ENCODE assay signal across 8 cellular contexts in the genomic region with DNA sequence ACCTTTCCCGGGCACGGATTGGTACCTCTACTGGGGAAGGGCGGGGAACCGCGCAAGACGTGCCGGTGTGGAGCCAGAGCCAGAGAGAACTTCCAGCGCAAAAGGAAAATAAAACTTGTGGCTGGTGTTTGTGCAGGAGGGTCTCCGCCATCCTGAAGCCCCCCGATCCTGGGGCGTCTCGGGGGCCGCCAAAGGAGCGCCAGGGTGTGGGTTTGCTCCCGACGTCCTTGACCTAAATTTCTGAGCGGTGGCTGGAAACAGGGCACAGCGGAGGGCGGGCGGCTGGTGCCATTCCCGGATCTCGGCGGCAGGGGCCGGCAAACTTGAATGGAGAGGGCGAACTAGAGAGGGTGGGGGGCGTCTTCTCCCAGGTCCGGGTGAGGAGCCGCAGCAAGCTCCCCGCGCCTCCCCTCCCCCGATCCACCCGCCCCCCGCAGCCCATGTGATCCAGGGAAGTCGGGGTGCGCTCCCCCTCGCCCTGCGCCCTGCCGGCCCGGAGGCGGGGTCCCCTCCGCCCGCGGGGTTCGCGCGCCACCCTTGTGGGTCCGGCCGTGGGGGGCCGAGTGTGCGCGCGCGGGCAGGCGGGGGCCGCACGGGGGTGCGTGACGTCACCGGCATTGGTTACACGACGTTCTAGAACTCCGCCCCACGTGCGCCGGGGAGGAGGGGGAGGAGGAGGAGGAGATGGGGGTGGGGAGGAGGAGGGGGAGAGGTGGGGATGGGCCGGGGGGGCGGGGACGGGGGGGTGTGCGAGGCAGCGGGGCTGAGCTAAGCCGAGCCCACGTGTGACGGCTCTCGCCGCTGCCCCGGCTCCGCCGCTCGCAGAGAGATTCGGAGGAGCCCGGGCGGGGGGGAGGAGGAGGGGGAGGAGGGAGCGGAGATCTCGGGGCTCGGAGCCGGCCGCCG. TPM values are rescaled to one million over a fixed set of nuclear protein-coding genes. Genes with fewer than 3 reads are reported as not detected.
DNase-seq lines count a peak whose midpoint lies in the region; ATAC-seq lines count a peak whose summit lies in the region.

Gene MSI2 (plus strand): TSS at position 748 of the 906 bp plus-strand sequence. CDS start 220 bp downstream, outside the sequence.

- H3K4me3 Mint-ChIP-seq in activated CD4-positive, alpha-beta T cell treated with anti-CD3 and anti-CD28 coated beads, Interleukin-2, amount 10 ng/mL, durations not matched to agents 24 days and 14 days: peak within 1 kb of the TSS; percentile 89

- H3K27me3 ChIP-seq in layer of hippocampus (ENCODE audit: control insufficient read depth, insufficient read depth, low read length): no peaks in the 10 kb centered on the region

- peaks cover 31% of the 10 kb centered on the region for H3K36me3 Mint-ChIP-seq in activated CD4-positive, alpha-beta T cell treated with anti-CD3 and anti-CD28 coated beads, Interleukin-2, amount 10 ng/mL, durations not matched to agents 24 days and 14 days (ENCODE audit: low read depth)

- H3K27ac Mint-ChIP-seq in activated CD4-positive, alpha-beta T cell treated with anti-CD3 and anti-CD28 coated beads, Interleukin-2, amount 10 ng/mL, durations not matched to agents 24 days and 14 days: peak within 1 kb of the TSS; percentile 91

- H3K27ac ChIP-seq in cingulate gyrus (ENCODE audit: low read depth, low read length): peak within 1 kb of the TSS; percentile 95
- H3K27ac ChIP-seq in layer of hippocampus (ENCODE audit: low read depth, low read length): peak within 1 kb of the TSS; percentile 96

- DNase-seq in 8988T (peak; percentile 31), NCI-H446 treated with DMSO at 0.1 percent for 48 hours (lab: John Stamatoyannopoulos, UW) (peak; percentile 30)
- peak; percentile 97 for DNase-seq in activated CD4-positive, alpha-beta T cell treated with anti-CD3 and anti-CD28 coated beads, Interleukin-2, amount 10 ng/mL, durations not matched to agents 24 days and 14 days
- DNase-seq in stimulated activated CD4-positive, alpha-beta T cell treated with anti-CD3 and anti-CD28 coated beads, Interleukin-1b, Interleukin-23, amount 100 ng/mL, for 1 hour (ENCODE audit: low read depth in 2 of 2): peak; percentile 77 to 85

- H3K9me3 Mint-ChIP-seq in activated CD4-positive, alpha-beta T cell treated with anti-CD3 and anti-CD28 coated beads, Interleukin-2, amount 10 ng/mL, durations not matched to agents 24 days and 14 days: no peaks in the 10 kb centered on the region

- H3K27me3 Mint-ChIP-seq in activated CD4-positive, alpha-beta T cell treated with anti-CD3 and anti-CD28 coated beads, Interleukin-2, amount 10 ng/mL, durations not matched to agents 24 days and 14 days: peaks cover 7% of the 10 kb centered on the region

- H3K4me1 Mint-ChIP-seq in activated CD4-positive, alpha-beta T cell treated with anti-CD3 and anti-CD28 coated beads, Interleukin-2, amount 10 ng/mL, durations not matched to agents 24 days and 14 days: peaks cover 42% of the 10 kb centered on the region

- intact Hi-C loops in activated CD4-positive, alpha-beta T cell treated with anti-CD3 and anti-CD28 coated beads, Interleukin-2, amount 10 ng/mL, durations not matched to agents 24 days and 14 days (cut with micrococcal nuclease): loop anchor here (2.0 to 5.0 kb wide), 2 partner anchors 41 to 207 kb away; no protein-coding TSS in a partner anchor

- peak; percentile 68 for ATAC-seq in GM18868 (IDR thresholded peaks at IDR 0.05; ENCODE audit: unreplicated experiment)
- ATAC-seq in HG03135 (IDR thresholded peaks at IDR 0.05; ENCODE audit: unreplicated experiment): peak; percentile 64

RNA-seq across cellular contexts. Expression of gene MSI2, which starts in this region (rescaled TPM):
- total RNA-seq in activated CD4-positive, alpha-beta T cell treated with anti-CD3 and anti-CD28 coated beads, Interleukin-2, amount 10 ng/mL, durations not matched to agents 24 days and 14 days: 171 and 172 TPM in 2 replicates

Comparison
In these comparisons a context has a peak if more than half of its experiments do, and no peak if none do; other contexts are left out.
1. Peak in every context shown above with its lines: DNase-seq, ATAC-seq and H3K27ac ChIP-seq.
2. DNase-seq: peak in every context shown above with its lines; median percentile 97 in activated CD4-positive, alpha-beta T cell treated with anti-CD3 and anti-CD28 coated beads, Interleukin-2, amount 10 ng/mL, durations not matched to agents 24 days and 14 days; 81 in stimulated activated CD4-positive, alpha-beta T cell treated with anti-CD3 and anti-CD28 coated beads, Interleukin-1b, Interleukin-23, amount 100 ng/mL, for 1 hour; 31 in 8988T; 30 in NCI-H446 treated with DMSO at 0.1 percent for 48 hours.